ENCODE assay signal across 8 cellular contexts in the genomic region with DNA sequence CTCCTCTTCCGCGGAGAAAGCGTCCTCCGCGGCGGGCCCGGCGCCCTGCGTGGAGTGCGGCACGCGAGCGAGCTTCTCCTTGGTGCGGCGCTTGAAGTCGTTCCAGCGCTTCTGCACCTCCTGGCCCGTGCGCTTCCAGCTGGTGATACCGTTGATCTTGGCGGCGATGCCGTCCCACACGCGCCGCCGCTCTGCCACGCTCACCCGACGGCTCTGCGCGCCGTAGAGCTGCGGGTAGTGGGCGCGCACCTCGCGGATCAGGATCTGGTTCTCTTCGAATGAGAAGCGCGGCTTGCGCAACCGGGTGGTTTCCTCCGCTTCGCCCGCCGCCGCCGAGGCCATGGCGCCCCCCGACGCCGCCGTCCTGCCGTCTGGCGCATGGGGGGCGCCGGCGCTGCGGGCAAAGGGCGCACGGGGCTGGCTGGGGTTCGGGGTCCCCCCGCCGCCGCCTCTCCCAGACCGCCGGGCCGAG. TPM values are rescaled to one million over a fixed set of nuclear protein-coding genes. Genes with fewer than 3 reads are reported as not detected.
DNase-seq lines count a peak whose midpoint lies in the region; ATAC-seq and TF ChIP-seq lines count a peak whose summit lies in the region.

No MANE protein-coding gene starts in this region.

- no peaks in the 10 kb centered on the region for H4K20me1 ChIP-seq in GM23248 (ENCODE audit: insufficient read depth)

- peaks cover 22% of the 10 kb centered on the region for H3K79me2 ChIP-seq in GM23248 (ENCODE audit: insufficient read depth)

- WGBS in GM23248 (ENCODE audit: low coverage in 1 of 2, low lambda C conversion rate in 2 of 2, missing lambda C conversion rate in 2 of 2), 2 experiments: 4 to 7% methylated on average over 39 to 60 of the region's 69 CpGs

- peak overlapping the region; percentile 87 for H3K4me2 ChIP-seq in GM23248 (ENCODE audit: unreplicated experiment)

- DNase-seq in GM23248 (peak; percentile 80), fibroblast of gingiva (ENCODE audit: low read depth) (peak; percentile 32), omental fat pad (ENCODE audit: low spot score) (peak; percentile 38), kidney glomerular epithelial cell (lab: John Stamatoyannopoulos, UW) (no peak), occipital lobe (lab: John Stamatoyannopoulos, UW) (no peak), DMS153 (lab: John Stamatoyannopoulos, UW) (no peak)
- DNase-seq in activated CD4-positive, alpha-beta T cell treated with anti-CD3 and anti-CD28 coated beads, Interleukin-2, amount 50 U/mL, for 48 hours: peak; percentile 33 to 40

- H2AFZ ChIP-seq in GM23248: peak overlapping the region; percentile 89

- H3K27ac ChIP-seq in 22Rv1 (peak overlapping the region; percentile 84), GM23248 (no peak overlapping the region)

- H3K9me3 ChIP-seq in GM23248 (ENCODE audit: low read depth): no peaks in the 10 kb centered on the region

- peaks cover 7% of the 10 kb centered on the region; the same call in 1 of the 2 replicates for H3K4me1 ChIP-seq in GM23248 (ENCODE audit: insufficient read depth)

- no peaks in the 10 kb centered on the region for H3K9me2 ChIP-seq in GM23248 (ENCODE audit: insufficient read depth)

- in situ Hi-C loops in GM23248 (cut with MboI): no loop called here

- H3K9ac ChIP-seq in GM23248: peak overlapping the region; percentile 81

- no peak for ATAC-seq in omental fat pad (ENCODE audit: low FRiP score)

- H3K36me3 ChIP-seq in GM23248 (ENCODE audit: low read depth): no peaks in the 10 kb centered on the region; the same call in 1 of the 2 replicates

- H3F3A ChIP-seq in GM23248 (ENCODE audit: insufficient read depth): peaks cover 6% of the 10 kb centered on the region; the same call in 1 of the 2 replicates

- peak overlapping the region; percentile 81 for H3K4me3 ChIP-seq in GM23248

- TF ChIP-seq CTCF in 22Rv1 (IDR thresholded peaks at IDR 0.05) (no peak), omental fat pad (IDR thresholded peaks at IDR 0.05) (no peak)

- H3K27me3 ChIP-seq in GM23248 (replicated peaks; ENCODE audit: insufficient read depth): no peaks in the 10 kb centered on the region

RNA-seq across cellular contexts. Expression of gene MYPOP, which starts 0.9 kb away (rescaled TPM):
- total RNA-seq in GM23248 (2014; rRNA removed; shearing (Covaris generic)): 3.5 and 7.7 TPM in 2 replicates
- polyA plus RNA-seq in GM23248 (2016; fragmentation: Nextera tagmentation; extraction: Ambion mirVana): 1.2 and 1.6 TPM in 2 replicates
- total RNA-seq in omental fat pad (1 to 10 TPM; 1.3 to 6.8 (median 2.6) TPM), occipital lobe (0.78 TPM)

RNA-seq across cellular contexts. Expression of gene NANOS2, which starts 13.1 kb away (rescaled TPM):
- total RNA-seq in GM23248 (2014; rRNA removed; shearing (Covaris generic)): not detected in 2 replicates
- not detected in 2 replicates for polyA plus RNA-seq in GM23248 (2016; fragmentation: Nextera tagmentation; extraction: Ambion mirVana)
- total RNA-seq in omental fat pad (not detected), occipital lobe (not detected)

RNA-seq across cellular contexts. Expression of gene IRF2BP1, which starts 15.5 kb away (rescaled TPM):
- total RNA-seq in GM23248 (2014; rRNA removed; shearing (Covaris generic)): 39.3 and 53.8 TPM in 2 replicates
- polyA plus RNA-seq in GM23248 (2016; fragmentation: Nextera tagmentation; extraction: Ambion mirVana): 7.8 and 8.6 TPM in 2 replicates
- total RNA-seq in omental fat pad (10 to 100 TPM; 10.6 to 14.2 (median 11.2) TPM), occipital lobe (32.1 TPM)

RNA-seq across cellular contexts. Expression of gene FOXA3, which starts 37.3 kb away (rescaled TPM):
- not detected in 2 replicates for total RNA-seq in GM23248 (2014; rRNA removed; shearing (Covaris generic))
- polyA plus RNA-seq in GM23248 (2016; fragmentation: Nextera tagmentation; extraction: Ambion mirVana): not detected in 2 replicates
- total RNA-seq in omental fat pad (under 1 TPM in 2 of 4 donors, not detected in 2; 0.38 to 0.79 TPM), occipital lobe (not detected)

RNA-seq across cellular contexts. Expression of gene SYMPK, which starts 38.5 kb away (rescaled TPM):
- total RNA-seq in GM23248 (2014; rRNA removed; shearing (Covaris generic)): 28.1 and 81.4 TPM in 2 replicates
- polyA plus RNA-seq in GM23248 (2016; fragmentation: Nextera tagmentation; extraction: Ambion mirVana): 14.8 and 17.8 TPM in 2 replicates
- 10 to 100 TPM; 17.3 to 35.2 (median 27.1) TPM for total RNA-seq in omental fat pad
- total RNA-seq in occipital lobe: 16.4 TPM

Comparison
In these comparisons a context has a peak if more than half of its experiments do, and no peak if none do; other contexts are left out.
1. DNase-seq: peak in GM23248 (single experiment), activated CD4-positive, alpha-beta T cell treated with anti-CD3 and anti-CD28 coated beads, Interleukin-2, amount 50 U/mL, for 48 hours (2 of 2), fibroblast of gingiva (single experiment) and omental fat pad (single experiment); none in kidney glomerular epithelial cell (single experiment), occipital lobe (single experiment) and DMS153 (single experiment).